ENCODE assay signal across 8 cellular contexts in the genomic region with DNA sequence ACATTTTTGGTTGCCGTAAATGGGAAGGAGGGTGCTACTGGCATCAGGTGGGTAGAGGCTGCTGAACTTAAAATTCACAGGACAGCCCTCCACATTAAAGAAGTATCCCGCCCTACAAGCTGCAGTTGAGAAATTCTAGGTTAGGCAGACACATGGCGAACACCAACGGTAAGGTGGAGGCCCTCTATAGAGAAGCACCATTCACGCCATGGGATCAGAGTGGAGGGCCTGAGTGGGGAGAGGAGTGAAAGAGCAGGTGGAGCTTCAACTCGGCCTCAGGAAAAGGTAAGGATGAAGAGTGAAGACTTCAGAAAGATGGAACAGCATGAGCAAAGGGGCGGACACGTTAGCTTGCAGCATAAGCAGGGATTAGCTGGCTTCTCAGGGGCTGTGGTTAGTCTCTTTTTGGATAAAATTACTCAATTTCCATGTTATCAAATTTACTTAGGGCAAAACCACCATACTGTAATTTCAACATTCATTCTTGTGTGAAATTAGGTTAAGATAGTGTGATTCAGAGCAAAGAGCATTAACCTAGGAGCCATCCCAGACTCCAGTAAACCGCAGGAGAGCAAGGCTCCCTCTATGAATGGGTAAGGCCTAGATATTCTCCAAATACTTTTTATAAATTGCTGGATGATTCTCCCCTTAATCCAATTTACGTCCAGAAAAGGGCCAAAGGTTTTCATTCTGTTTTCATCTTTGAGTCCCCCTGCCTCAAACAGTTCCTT. TPM values are rescaled to one million over a fixed set of nuclear protein-coding genes. Genes with fewer than 3 reads are reported as not detected.
DNase-seq lines count a peak whose midpoint lies in the region; ATAC-seq and TF ChIP-seq lines count a peak whose summit lies in the region.

No MANE protein-coding gene starts in this region.

- TF ChIP-seq CTCF in activated CD8-positive, alpha-beta T cell treated with anti-CD3 and anti-CD28 coated beads for 36 hours (IDR thresholded peaks at IDR 0.05), result no peak
- no peak for TF ChIP-seq CTCF in GM13976 (IDR thresholded peaks at IDR 0.05; ENCODE audit: borderline replicate concordance, control extremely low read depth, extremely low read depth, insufficient read depth, missing control alignments)

- peak overlapping the region; percentile 73 for H3K27ac ChIP-seq in temporal lobe (ENCODE audit: low read depth, low read length)

- H3K9me3 ChIP-seq in iPS-18c (ENCODE audit: control insufficient read depth, insufficient read depth, low read length), result no peaks in the 10 kb centered on the region

- DNase-seq in activated CD4-positive, alpha-beta T cell treated with anti-CD3 and anti-CD28 coated beads, Interleukin-2, amount 10 ng/mL, durations not matched to agents 24 days and 14 days, result no peak
- DNase-seq in activated CD4-positive, alpha-beta T cell treated with anti-CD3 and anti-CD28 coated beads, Interleukin-2, amount 50 U/mL, for 1 hour, result no peak
- DNase-seq in activated CD8-positive, alpha-beta T cell treated with anti-CD3 and anti-CD28 coated beads for 36 hours, result no peak
- DNase-seq in NCI-H187 (lab: John Stamatoyannopoulos, UW) (no peak), GM13976 (ENCODE audit: low spot score) (no peak), medulla oblongata (ENCODE audit: extremely low spot score) (no peak)

- H3K4me3 Mint-ChIP-seq in activated CD4-positive, alpha-beta T cell treated with anti-CD3 and anti-CD28 coated beads, Interleukin-2, amount 10 ng/mL, durations not matched to agents 24 days and 14 days, result peak overlapping the region; percentile 87
- H3K4me3 Mint-ChIP-seq in activated CD8-positive, alpha-beta T cell treated with anti-CD3 and anti-CD28 coated beads for 36 hours, result peak overlapping the region; percentile 96

- intact Hi-C loops in activated CD4-positive, alpha-beta T cell treated with anti-CD3 and anti-CD28 coated beads, Interleukin-2, amount 10 ng/mL, durations not matched to agents 24 days and 14 days (cut with micrococcal nuclease), result loop anchor here (1.0 to 5.0 kb wide), 6 partner anchors 60 to 910 kb away; partner anchors contain the start of genes IFT88, XPO4 and ZMYM5
- intact Hi-C loops in activated CD8-positive, alpha-beta T cell treated with anti-CD3 and anti-CD28 coated beads for 36 hours (cut with micrococcal nuclease), result loop anchor here (5.0 kb wide), 1 partner anchor 65 kb away; no protein-coding TSS in a partner anchor

- peaks cover 56% of the 10 kb centered on the region for H3K36me3 Mint-ChIP-seq in activated CD4-positive, alpha-beta T cell treated with anti-CD3 and anti-CD28 coated beads, Interleukin-2, amount 10 ng/mL, durations not matched to agents 24 days and 14 days (ENCODE audit: low read depth)
- H3K36me3 Mint-ChIP-seq in activated CD8-positive, alpha-beta T cell treated with anti-CD3 and anti-CD28 coated beads for 36 hours (ENCODE audit: low read depth), result peaks cover 71% of the 10 kb centered on the region

- peak overlapping the region; percentile 98 for H3K27ac Mint-ChIP-seq in activated CD4-positive, alpha-beta T cell treated with anti-CD3 and anti-CD28 coated beads, Interleukin-2, amount 10 ng/mL, durations not matched to agents 24 days and 14 days
- peak overlapping the region; percentile 99 for H3K27ac Mint-ChIP-seq in activated CD8-positive, alpha-beta T cell treated with anti-CD3 and anti-CD28 coated beads for 36 hours

- in situ Hi-C loops in GM13976 (cut with MboI; ENCODE audit: low sequenced_read_pairs, unreplicated experiment), result no loop called here

- POLR2A ChIA-PET in activated CD8-positive, alpha-beta T cell treated with anti-CD3 and anti-CD28 coated beads for 36 hours (lab: Charles Lee), result interaction anchor here (0.5 to 2.5 kb wide), 12 partner anchors 14 to 403 kb away, joined by 3 to 7 read pairs (median 3); partner anchors contain the start of genes MRPL57 and SKA3

- H3K4me1 Mint-ChIP-seq in activated CD4-positive, alpha-beta T cell treated with anti-CD3 and anti-CD28 coated beads, Interleukin-2, amount 10 ng/mL, durations not matched to agents 24 days and 14 days, result peaks cover 26% of the 10 kb centered on the region
- H3K4me1 Mint-ChIP-seq in activated CD8-positive, alpha-beta T cell treated with anti-CD3 and anti-CD28 coated beads for 36 hours (ENCODE audit: low read depth), result peaks cover 52% of the 10 kb centered on the region

- peak overlapping the region; percentile 84 for H3K4me3 ChIP-seq in iPS-18c (ENCODE audit: insufficient read depth, low read depth, low read length)

- H3K27me3 Mint-ChIP-seq in activated CD4-positive, alpha-beta T cell treated with anti-CD3 and anti-CD28 coated beads, Interleukin-2, amount 10 ng/mL, durations not matched to agents 24 days and 14 days, result no peaks in the 10 kb centered on the region
- no peaks in the 10 kb centered on the region for H3K27me3 Mint-ChIP-seq in activated CD8-positive, alpha-beta T cell treated with anti-CD3 and anti-CD28 coated beads for 36 hours

- ATAC-seq in activated CD8-positive, alpha-beta T cell treated with anti-CD3 and anti-CD28 coated beads for 36 hours, result no peak

- CTCF ChIA-PET in activated CD8-positive, alpha-beta T cell treated with anti-CD3 and anti-CD28 coated beads for 36 hours (lab: Charles Lee), result interaction anchor here (0.9 to 1.6 kb wide), 3 partner anchors 57 to 575 kb away, joined by 3 to 4 read pairs (median 3); no protein-coding TSS in a partner anchor

- peaks cover 18% of the 10 kb centered on the region for H3K9me3 Mint-ChIP-seq in activated CD4-positive, alpha-beta T cell treated with anti-CD3 and anti-CD28 coated beads, Interleukin-2, amount 10 ng/mL, durations not matched to agents 24 days and 14 days
- peaks cover 27% of the 10 kb centered on the region for H3K9me3 Mint-ChIP-seq in activated CD8-positive, alpha-beta T cell treated with anti-CD3 and anti-CD28 coated beads for 36 hours

RNA-seq across cellular contexts. Expression of gene EEF1AKMT1, which starts 1.2 kb away (rescaled TPM):
- 12.0 and 14.6 TPM in 2 replicates for total RNA-seq in activated CD4-positive, alpha-beta T cell treated with anti-CD3 and anti-CD28 coated beads, Interleukin-2, amount 10 ng/mL, durations not matched to agents 24 days and 14 days
- total RNA-seq in activated CD8-positive, alpha-beta T cell treated with anti-CD3 and anti-CD28 coated beads for 36 hours, result 10 to 100 TPM; 18.7 to 19.6 TPM
- total RNA-seq in temporal lobe, result 11.6 TPM
